1 cellular context compared by ENCODE assay signal in the genomic region with DNA sequence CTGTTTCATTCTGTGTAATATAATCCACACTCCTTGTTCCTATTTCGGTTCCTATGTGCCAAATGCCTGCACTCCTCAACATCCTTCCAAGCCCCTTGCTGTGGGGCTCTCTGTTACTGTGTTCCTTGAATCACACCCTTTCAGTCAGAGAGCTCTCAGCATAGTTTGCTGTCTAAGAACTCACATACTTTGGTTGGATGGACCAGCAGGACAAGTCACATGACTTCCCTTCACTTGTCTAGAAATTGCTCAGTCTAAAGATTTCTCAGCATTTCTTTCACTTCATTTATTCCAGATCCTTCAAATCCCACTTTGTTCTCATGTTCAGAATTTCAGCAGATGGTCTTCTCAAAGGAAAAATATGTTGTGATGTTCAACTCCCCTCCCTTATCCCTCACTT.
TF ChIP-seq lines count a peak whose summit lies in the region.

No MANE protein-coding gene starts in this region.

TF ChIP-seq in K562, 482 proteins besides CTCF, POLR2A, EP300 and RAD21:
- TF ChIP-seq, protein P1, sequence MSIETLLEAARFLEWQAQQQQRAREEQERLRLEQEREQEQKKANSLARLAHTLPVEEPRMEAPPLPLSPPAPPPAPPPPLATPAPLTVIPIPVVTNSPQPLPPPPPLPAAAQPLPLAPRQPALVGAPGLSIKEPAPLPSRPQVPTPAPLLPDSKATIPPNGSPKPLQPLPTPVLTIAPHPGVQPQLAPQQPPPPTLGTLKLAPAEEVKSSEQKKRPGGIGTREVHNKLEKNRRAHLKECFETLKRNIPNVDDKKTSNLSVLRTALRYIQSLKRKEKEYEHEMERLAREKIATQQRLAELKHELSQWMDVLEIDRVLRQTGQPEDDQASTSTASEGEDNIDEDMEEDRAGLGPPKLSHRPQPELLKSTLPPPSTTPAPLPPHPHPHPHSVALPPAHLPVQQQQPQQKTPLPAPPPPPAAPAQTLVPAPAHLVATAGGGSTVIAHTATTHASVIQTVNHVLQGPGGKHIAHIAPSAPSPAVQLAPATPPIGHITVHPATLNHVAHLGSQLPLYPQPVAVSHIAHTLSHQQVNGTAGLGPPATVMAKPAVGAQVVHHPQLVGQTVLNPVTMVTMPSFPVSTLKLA (conservative IDR thresholded peaks at IDR 0.05), result no peak
- TF ChIP-seq, protein P2, sequence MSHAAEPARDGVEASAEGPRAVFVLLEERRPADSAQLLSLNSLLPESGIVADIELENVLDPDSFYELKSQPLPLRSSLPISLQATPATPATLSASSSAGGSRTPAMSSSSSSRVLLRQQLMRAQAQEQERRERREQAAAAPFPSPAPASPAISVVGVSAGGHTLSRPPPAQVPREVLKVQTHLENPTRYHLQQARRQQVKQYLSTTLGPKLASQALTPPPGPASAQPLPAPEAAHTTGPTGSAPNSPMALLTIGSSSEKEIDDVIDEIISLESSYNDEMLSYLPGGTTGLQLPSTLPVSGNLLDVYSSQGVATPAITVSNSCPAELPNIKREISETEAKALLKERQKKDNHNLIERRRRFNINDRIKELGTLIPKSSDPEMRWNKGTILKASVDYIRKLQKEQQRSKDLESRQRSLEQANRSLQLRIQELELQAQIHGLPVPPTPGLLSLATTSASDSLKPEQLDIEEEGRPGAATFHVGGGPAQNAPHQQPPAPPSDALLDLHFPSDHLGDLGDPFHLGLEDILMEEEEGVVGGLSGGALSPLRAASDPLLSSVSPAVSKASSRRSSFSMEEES (CRISPR knock-in tag; IDR thresholded peaks at IDR 0.05), result peak; percentile 84
- TF ChIP-seq PTBP1 (IDR thresholded peaks at IDR 0.05; ENCODE audit: low read depth, low read length) (no peak), NFXL1 (CRISPR knock-in tag; IDR thresholded peaks at IDR 0.05) (no peak)
